ENCODE assay signal across 18 cellular contexts in genomic region chr15:67184208-67184925, GRCh38.
DNase-seq lines count a peak whose midpoint lies in the region; TF ChIP-seq lines count a peak whose summit lies in the region.
"Had no signal": no experiment of that assay in that cellular context is flagged by ENCODE, and none has a peak within 500 bp of the region (broad histone marks: within the 10 kb centered on the region; RNA-seq: fewer than 3 reads in every experiment).

No MANE protein-coding gene starts in this region.

- no peak for TF ChIP-seq CTCF in RWPE1 (conservative IDR thresholded peaks at IDR 0.05; ENCODE audit: low read depth)
- no peak for TF ChIP-seq CTCF in fibroblast of lung (conservative IDR thresholded peaks at IDR 0.05 in 1 of 2, IDR thresholded peaks at IDR 0.05 in 1 of 2; ENCODE audit: low read depth in 1 of 2, low read length in 2 of 2)

- peaks cover 20% of the 10 kb centered on the region; the same call in 1 of the 2 replicates for H3K36me3 ChIP-seq in GM23248 (ENCODE audit: low read depth)
- H3K36me3 ChIP-seq in fibroblast of lung (ENCODE audit: control insufficient read depth, insufficient read depth, low read length), result peaks cover 62% of the 10 kb centered on the region
- H3K36me3 ChIP-seq in skeletal muscle tissue (ENCODE audit: control insufficient read depth in 3 of 3, insufficient read depth in 3 of 3, low read length in 3 of 3), result peaks cover 31 to 46% (median 33%) of the 10 kb centered on the region in 3 donors

- H3K4me2 ChIP-seq in GM23248 (ENCODE audit: unreplicated experiment) (peak overlapping the region; percentile 10), fibroblast of lung (ENCODE audit: extremely low read depth, insufficient read depth, low read length) (no peak overlapping the region)
- H3K4me2 ChIP-seq: PC-9, SK-N-SH had no signal

- peaks cover 65% of the 10 kb centered on the region for H3F3A ChIP-seq in GM23248 (ENCODE audit: insufficient read depth)

- H3K27ac ChIP-seq in GM23248, result peak overlapping the region; percentile 76
- peak overlapping the region; percentile 3; the same call in 1 of the 2 replicates for H3K27ac ChIP-seq in RWPE1
- H3K27ac ChIP-seq in fibroblast of lung (ENCODE audit: insufficient read depth, low read length), result peak overlapping the region; percentile 36
- H3K27ac ChIP-seq in skeletal muscle tissue (ENCODE audit: low read depth, low read length), result peak overlapping the region; percentile 90
- H3K27ac ChIP-seq: left lung, PC-9 had no signal

- no peak overlapping the region for H2AFZ ChIP-seq in GM23248
- no peak overlapping the region for H2AFZ ChIP-seq in fibroblast of lung (ENCODE audit: low read length)
- H2AFZ ChIP-seq: PC-9 had no signal

- H3K4me1 ChIP-seq in GM23248 (ENCODE audit: insufficient read depth) (peaks cover 62% of the 10 kb centered on the region), fibroblast of lung (ENCODE audit: control insufficient read depth, extremely low read depth, insufficient read depth, low read length) (peaks cover 64% of the 10 kb centered on the region), skeletal muscle tissue (ENCODE audit: control insufficient read depth in 3 of 3, insufficient read depth in 3 of 3, low read length in 3 of 3) (peaks cover 55 to 80% (median 71%) of the 10 kb centered on the region in 3 donors)

- CTCF ChIA-PET in RWPE1 (lab: Yijun Ruan, JAX), result interaction anchor here (0.6 kb wide), 1 partner anchor 9 kb away, joined by 3 read pairs; no protein-coding TSS in a partner anchor

- H3K9me3 ChIP-seq in GM23248 (ENCODE audit: low read depth), result no peaks in the 10 kb centered on the region
- H3K9me3 ChIP-seq in fibroblast of lung (ENCODE audit: control insufficient read depth, insufficient read depth, low read depth, low read length), result no peaks in the 10 kb centered on the region
- H3K9me3 ChIP-seq in skeletal muscle tissue (ENCODE audit: control insufficient read depth in 3 of 3, low read length in 3 of 3), result no peaks in the 10 kb centered on the region
- H3K9me3 ChIP-seq: left lung, SK-N-SH had no signal

- POLR2A ChIA-PET in RWPE1 (lab: Yijun Ruan, JAX; ENCODE audit: low non-redundant PET), result no interaction called here

- H3K4me3 ChIP-seq in GM23248 (no peak overlapping the region), fibroblast of lung (replicated peaks in 1 of 4; ENCODE audit: control extremely low read depth in 1 of 4, insufficient read depth in 1 of 4, low read depth in 3 of 4, low read length in 4 of 4) (no peak overlapping the region), skeletal muscle tissue (ENCODE audit: low read length in 3 of 3) (no peak overlapping the region)
- H3K4me3 ChIP-seq: left lung, PC-9, smooth muscle cell had no signal

- DNase-seq in GM23248, result no peak
- no peak for DNase-seq in RWPE1 (ENCODE audit: low spot score)
- DNase-seq in fibroblast of lung (ENCODE audit: low read depth in 2 of 2), result no peak
- DNase-seq in NCI-H2029 treated with DMSO at 0.1 percent for 48 hours (lab: John Stamatoyannopoulos, UW), result no peak
- DNase-seq in medulla oblongata (ENCODE audit: extremely low spot score), result no peak
- DNase-seq in NCI-H2171 treated with DMSO at 0.1 percent for 48 hours (lab: John Stamatoyannopoulos, UW), result no peak
- DNase-seq in SHP77 treated with DMSO at 0.1 percent for 48 hours (lab: John Stamatoyannopoulos, UW), result no peak
- DNase-seq: activated CD4-positive, CD25-positive, alpha-beta regulatory T cell treated with anti-CD3 and anti-CD28 coated beads, Interleukin-2, amount 50 U/mL, for 72 hours; activated naive CD4-positive, alpha-beta T cell treated with anti-CD3 and anti-CD28 coated beads, Interleukin-2, amount 10 ng/mL, durations not matched to agents 7 days and 5 days; C1 segment of cervical spinal cord; DMS153; left lung; NCI-H1694; PC-9; SK-N-SH; T1000 had no signal

- H4K20me1 ChIP-seq in GM23248 (ENCODE audit: insufficient read depth), result no peaks in the 10 kb centered on the region
- no peaks in the 10 kb centered on the region for H4K20me1 ChIP-seq in fibroblast of lung (ENCODE audit: control insufficient read depth, extremely low read depth, insufficient read depth, low read length)

- H3K9ac ChIP-seq in GM23248, result peak overlapping the region; percentile 26; the same call in 1 of the 2 replicates
- no peak overlapping the region for H3K9ac ChIP-seq in fibroblast of lung (ENCODE audit: insufficient read depth, low read length)
- H3K9ac ChIP-seq in skeletal muscle tissue (ENCODE audit: low read depth in 1 of 3, low read length in 3 of 3), result peak overlapping the region in 1 of 3 donors; percentile 58
- H3K9ac ChIP-seq: SK-N-SH had no signal

- H3K27me3 ChIP-seq in GM23248 (replicated peaks; ENCODE audit: insufficient read depth) (no peaks in the 10 kb centered on the region), fibroblast of lung (ENCODE audit: control insufficient read depth, insufficient read depth, low read length) (no peaks in the 10 kb centered on the region), skeletal muscle tissue (ENCODE audit: control insufficient read depth in 3 of 3, insufficient read depth in 3 of 3, low read length in 3 of 3) (no peaks in the 10 kb centered on the region)
- H3K27me3 ChIP-seq: left lung had no signal

- H3K9me2 ChIP-seq in GM23248 (ENCODE audit: insufficient read depth), result no peaks in the 10 kb centered on the region
- H3K9me2 ChIP-seq: SK-N-SH had no signal

- H3K79me2 ChIP-seq in GM23248 (ENCODE audit: insufficient read depth), result peaks cover 11% of the 10 kb centered on the region; the same call in 1 of the 2 replicates
- peaks cover 42% of the 10 kb centered on the region for H3K79me2 ChIP-seq in fibroblast of lung (ENCODE audit: control insufficient read depth, insufficient read depth, low read length)

- in situ Hi-C loops in GM23248 (cut with MboI), result no loop called here

- 93 to 95% methylated on average over 18 of the region's 18 CpGs for WGBS in GM23248 (ENCODE audit: low coverage in 1 of 2, low lambda C conversion rate in 2 of 2, missing lambda C conversion rate in 2 of 2), 2 experiments

Comparison
In these comparisons a context has a peak if more than half of its experiments do, and no peak if none do; other contexts are left out.
1. H3K27ac ChIP-seq: peak in every context shown above with its lines; median percentile 90 in skeletal muscle tissue; 76 in GM23248; 36 in fibroblast of lung; 3 in RWPE1.